23 cellular contexts compared by ENCODE assay signal in genomic region chr1:161913482-161914140, GRCh38.
A peak's percentile ranks its signal among the peaks of the same experiment; 100 is the strongest.
DNase-seq lines count a peak whose midpoint lies in the region; ATAC-seq, FAIRE-seq and TF ChIP-seq lines count a peak whose summit lies in the region.
"Had no signal": no experiment of that assay in that cellular context is flagged by ENCODE, and none has a peak within 500 bp of the region (broad histone marks: within the 10 kb centered on the region; RNA-seq: fewer than 3 reads in every experiment).

No MANE protein-coding gene starts in this region.

- CTCF ChIA-PET in HepG2 (lab: Yijun Ruan, JAX; ENCODE audit: low intra/inter-chr PET ratio, low total read pairs), result no interaction called here

- no peak overlapping the region for H3K9ac ChIP-seq in HepG2 (ENCODE audit: insufficient read depth, low read depth, low read length)

- no peaks in the 10 kb centered on the region for H3K27me3 ChIP-seq in right cardiac atrium (ENCODE audit: control insufficient read depth, insufficient read depth)
- H3K27me3 ChIP-seq in HepG2 (ENCODE audit: control insufficient read depth in 1 of 2, insufficient read depth in 2 of 2, low read length in 2 of 2), result no peaks in the 10 kb centered on the region
- H3K27me3 ChIP-seq: esophagus squamous epithelium, SJSA1 had no signal

- intact Hi-C loops in right cardiac atrium (cut with DNase I) (no loop called here), Right ventricle myocardium inferior (cut with DNase I) (no loop called here), HepG2 (cut with micrococcal nuclease; ENCODE audit: unreplicated experiment) (loop anchor here (5.0 kb wide), 1 partner anchor 46 kb away; no protein-coding TSS in a partner anchor)

- ATAC-seq in right cardiac atrium (peak; percentile 43 to 64), Right ventricle myocardium inferior (no peak), HepG2 (no peak), GM21737 (IDR thresholded peaks at IDR 0.05; ENCODE audit: unreplicated experiment) (no peak)
- ATAC-seq: stimulated activated memory B cell treated with anti-CD40 and anti-IgM and Interleukin-4, amounts not matched to agents 10 μg/mL and 1 μg/mL and 100 μg/mL, for 72 hours had no signal

- peak in 1 of 2 experiments; percentile 11; a peak in 1 of 4 replicates for TF ChIP-seq EP300 in HepG2 (IDR thresholded peaks at IDR 0.05; ENCODE audit: low read depth in 2 of 2, low read length in 2 of 2)
- no peak for TF ChIP-seq EP300 in HepG2 (CRISPR knock-in tag; IDR thresholded peaks at IDR 0.05; ENCODE audit: borderline replicate concordance)

- DNase-seq in right cardiac atrium (no peak), Right ventricle myocardium inferior (ENCODE audit: missing footprints) (no peak), cardiac fibroblast (ENCODE audit: low read depth in 2 of 2) (peak; percentile 31 to 83), HepG2 (ENCODE audit: low spot score) (peak; percentile 21), NCI-H1694 (lab: John Stamatoyannopoulos, UW) (no peak), COLO829 (ENCODE audit: low spot score) (no peak)
- DNase-seq in stimulated activated CD8-positive, alpha-beta memory T cell treated with anti-CD3 and anti-CD28 coated beads, Interleukin-4, amount 100 ng/mL, for 48 hours, result no peak
- DNase-seq: activated CD4-positive, CD25-positive, alpha-beta regulatory T cell treated with anti-CD3 and anti-CD28 coated beads, Interleukin-2, amount 50 U/mL, for 72 hours; activated CD8-positive, alpha-beta memory T cell treated with anti-CD3 and anti-CD28 coated beads for 24 hours; activated naive CD8-positive, alpha-beta T cell treated with anti-CD3 and anti-CD28 coated beads, Interleukin-2, amount 10 ng/mL, durations not matched to agents 7 days and 5 days; caudate nucleus; CD4-positive, alpha-beta memory T cell; effector CD4-positive, alpha-beta T cell; esophagus squamous epithelium; H7; NCI-H2107; NCI-H524; stimulated activated CD4-positive, alpha-beta T cell treated with anti-CD3 and anti-CD28 coated beads, Interleukin-15, amount 100 ng/mL, for 24 hours; trophoblast cell had no signal

- in situ Hi-C loops in HepG2 (cut with HindIII; ENCODE audit: extremely low pct_ligation_motif_present, low pct_unique_long_range_greater_than_20kb), result no loop called here

- TF ChIP-seq CTCF in cardiac fibroblast (IDR thresholded peaks at IDR 0.05; ENCODE audit: low read depth, low read length) (no peak), HepG2 (CRISPR knock-in tag; IDR thresholded peaks at IDR 0.05) (no peak)

- no peak overlapping the region for H3K27ac ChIP-seq in right cardiac atrium (ENCODE audit: low read length)
- no peak overlapping the region for H3K27ac ChIP-seq in HepG2 (ENCODE audit: extremely low read length, insufficient read depth, low read length)
- H3K27ac ChIP-seq: esophagus squamous epithelium, SJSA1 had no signal

- no peaks in the 10 kb centered on the region for H3K79me2 ChIP-seq in HepG2 (ENCODE audit: insufficient read depth, low read length)

- H3K36me3 ChIP-seq in HepG2 (replicated peaks in 1 of 2; ENCODE audit: control insufficient read depth in 1 of 2, insufficient read depth in 2 of 2, low read length in 2 of 2), result peaks cover 2 to 7% of the 10 kb centered on the region in 2 experiments; a peak in 1 of 5 replicates

- BruUV-seq in HepG2 (replicated peaks; lab: Mats Ljungman, UMichigan), result no TSS peak

- H3K4me3 ChIP-seq in right cardiac atrium (ENCODE audit: low read length), result no peak overlapping the region
- H3K4me3 ChIP-seq in cardiac fibroblast (replicated peaks in 1 of 2; ENCODE audit: low read depth in 2 of 2, low read length in 2 of 2), result no peak overlapping the region
- no peak overlapping the region for H3K4me3 ChIP-seq in HepG2 (replicated peaks in 1 of 3; ENCODE audit: insufficient read depth in 1 of 3, low read depth in 2 of 3, low read length in 3 of 3)
- H3K4me3 ChIP-seq: esophagus squamous epithelium, SJSA1 had no signal

- H3K4me1 ChIP-seq in right cardiac atrium (ENCODE audit: control insufficient read depth, insufficient read depth, low read length) (no peaks in the 10 kb centered on the region), HepG2 (ENCODE audit: insufficient read depth, low read length) (peaks cover 27% of the 10 kb centered on the region)

- no peak overlapping the region for H2AFZ ChIP-seq in HepG2 (ENCODE audit: low read length)

- no peaks in the 10 kb centered on the region for H3K9me3 ChIP-seq in right cardiac atrium (ENCODE audit: control insufficient read depth, low read length)
- no peaks in the 10 kb centered on the region for H3K9me3 ChIP-seq in HepG2 (ENCODE audit: low read length)
- H3K9me3 ChIP-seq: esophagus squamous epithelium, SJSA1 had no signal

- no peak overlapping the region for H3K4me2 ChIP-seq in HepG2 (ENCODE audit: low read depth, low read length)

- no peak for TF ChIP-seq POLR2A in HepG2 (IDR thresholded peaks at IDR 0.05; ENCODE audit: insufficient read depth in 1 of 2, low read depth in 2 of 2, low read length in 2 of 2)

- FAIRE-seq in HepG2 (lab: Jason Lieb, UNC), result no peak
- FAIRE-seq: islet of Langerhans had no signal

- POLR2A ChIA-PET in HepG2 (lab: Yijun Ruan, JAX), result interaction anchor here (0.5 kb wide), 1 partner anchor 46 kb away, joined by 3 read pairs; no protein-coding TSS in a partner anchor

- TF ChIP-seq RAD21 in HepG2 (CRISPR knock-in tag; IDR thresholded peaks at IDR 0.05), result no peak

- no peaks in the 10 kb centered on the region for H4K20me1 ChIP-seq in HepG2 (ENCODE audit: insufficient read depth, low read length)

TF ChIP-seq in HepG2, 621 proteins besides CTCF, POLR2A, EP300 and RAD21:
- TF ChIP-seq U2AF2 (IDR thresholded peaks at IDR 0.05; ENCODE audit: low read depth, low read length), result no peak
- no peak for TF ChIP-seq ZNF546 (CRISPR knock-in tag; conservative IDR thresholded peaks at IDR 0.05)
- no peak for TF ChIP-seq FOXA1 (IDR thresholded peaks at IDR 0.05)
- 0 out of 2 replicates have a peak, but pooled peaks have one; percentile 22 for TF ChIP-seq FOXA1 (CRISPR knock-in tag; IDR thresholded peaks at IDR 0.05)

Comparison
In these comparisons a context has a peak if more than half of its experiments do, and no peak if none do; other contexts are left out.
1. ATAC-seq: peak in right cardiac atrium (2 of 2); none in Right ventricle myocardium inferior (single experiment), HepG2 (single experiment) and GM21737 (single experiment).
2. DNase-seq: peak in cardiac fibroblast (2 of 2) and HepG2 (single experiment); none in right cardiac atrium (0 of 3), Right ventricle myocardium inferior (single experiment), stimulated activated CD8-positive, alpha-beta memory T cell treated with anti-CD3 and anti-CD28 coated beads, Interleukin-4, amount 100 ng/mL, for 48 hours (single experiment), NCI-H1694 (single experiment) and COLO829 (single experiment).